ENCODE assay signal across 8 cellular contexts in genomic region chr14:63852817-63853730, GRCh38. TPM values are rescaled to one million over a fixed set of nuclear protein-coding genes. Genes with fewer than 3 reads are reported as not detected.
DNase-seq lines count a peak whose midpoint lies in the region; ATAC-seq and TF ChIP-seq lines count a peak whose summit lies in the region.

SYNE2 (plus strand) TSS chr14:63853004; CDS start chr14:63909149, 56,145 bp downstream.

- DNase-seq in CD14-positive monocyte (ENCODE audit: low spot score) (no peak), GM19238 (ENCODE audit: insufficient read length, low spot score) (peak; percentile 84), NOMO-1 treated with dmso at 0.1 percent for 144 hours (lab: John Stamatoyannopoulos, UW; ENCODE audit: unreplicated experiment) (peak; percentile 37), activated T-cell treated with anti-CD3 and anti-CD28 coated beads for 4 hours (peak; percentile 71), erythroblast (lab: John Stamatoyannopoulos, UW) (peak; percentile 62 to 63)
- peak; percentile 54 for DNase-seq in stimulated activated CD8-positive, alpha-beta memory T cell treated with anti-CD3 and anti-CD28 coated beads, Interleukin-7, amount 100 ng/mL, for 24 hours (ENCODE audit: low read depth)

- H3K27me3 Mint-ChIP-seq in CD14-positive monocyte (ENCODE audit: low read depth in 3 of 3) = peaks cover 67 to 83% (median 73%) of the 10 kb centered on the region in 3 donors

- H3K27ac Mint-ChIP-seq in CD14-positive monocyte = no peak within 1 kb of the TSS

- H3K4me1 Mint-ChIP-seq in CD14-positive monocyte = peaks cover 12% of the 10 kb centered on the region

- TF ChIP-seq CTCF in CD14-positive monocyte (IDR thresholded peaks at IDR 0.05) = no peak

- no peaks in the 10 kb centered on the region for H3K9me3 ChIP-seq in mucosa of stomach (ENCODE audit: control insufficient read depth, low read length)

- H3K4me3 Mint-ChIP-seq in CD14-positive monocyte = peak within 1 kb of the TSS; percentile 73 to 89

- intact Hi-C loops in CD14-positive monocyte (cut with micrococcal nuclease) = no loop called here

- H3K4me1 ChIP-seq in mucosa of stomach (ENCODE audit: control insufficient read depth, insufficient read depth, low read length) = peaks cover 22% of the 10 kb centered on the region

- H3K36me3 Mint-ChIP-seq in CD14-positive monocyte = peaks cover 0 to 2% of the 10 kb centered on the region in 2 donors

- no peaks in the 10 kb centered on the region for H3K36me3 ChIP-seq in mucosa of stomach (ENCODE audit: control insufficient read depth, insufficient read depth, low read length)

- no peaks in the 10 kb centered on the region for H3K27me3 ChIP-seq in mucosa of stomach (ENCODE audit: control insufficient read depth, insufficient read depth, low read length)

- peak within 1 kb of the TSS; percentile 85 for H3K9ac ChIP-seq in mucosa of stomach (ENCODE audit: low read length)

- peak within 1 kb of the TSS; percentile 70 for H3K4me3 ChIP-seq in mucosa of stomach (ENCODE audit: low read length)

- H3K9me3 Mint-ChIP-seq in CD14-positive monocyte = peaks cover 2 to 15% (median 6%) of the 10 kb centered on the region in 7 donors

- ATAC-seq in HG03439 (IDR thresholded peaks at IDR 0.05; ENCODE audit: unreplicated experiment) = peak; percentile 84

- no peak for TF ChIP-seq POLR2A in erythroblast (IDR thresholded peaks at IDR 0.05; ENCODE audit: low read length)

RNA-seq across cellular contexts. Expression of gene SYNE2, which starts in this region (rescaled TPM):
- polyA plus RNA-seq in CD14-positive monocyte = under 1 TPM; 0.06 to 0.46 TPM
